ENCODE assay signal across 41 cellular contexts in genomic region chr3:185507883-185508282, GRCh38. TPM values are rescaled to one million over a fixed set of nuclear protein-coding genes. Genes with fewer than 3 reads are reported as not detected.
"Had no signal": no experiment of that assay in that cellular context is flagged by ENCODE, and none has a peak within 500 bp of the region (broad histone marks: within the 10 kb centered on the region; RNA-seq: fewer than 3 reads in every experiment).

No MANE protein-coding gene starts in this region.

- FAIRE-seq: astrocyte had no signal

- H3K9me3 ChIP-seq: adrenal gland, body of pancreas, breast epithelium, MG63, Peyer's patch, SJSA1 had no signal

- H3K36me3 ChIP-seq: adrenal gland, breast epithelium, MG63, SJSA1, WERI-Rb-1 had no signal

- H3K4me1 ChIP-seq: breast epithelium, SJSA1 had no signal

- H3K27ac ChIP-seq: adrenal gland, body of pancreas, breast epithelium, Peyer's patch, SJSA1, WERI-Rb-1 had no signal

- DNase-seq: activated CD4-positive, alpha-beta T cell treated with anti-CD3 and anti-CD28 coated beads for 1 hour; activated CD4-positive, alpha-beta T cell treated with anti-CD3 and anti-CD28 coated beads for 48 hours; activated CD4-positive, alpha-beta T cell treated with anti-CD3 and anti-CD28 coated beads, Interleukin-2, amount 50 U/mL, for 4 hours; activated CD4-positive, CD25-positive, alpha-beta regulatory T cell; activated CD8-positive, alpha-beta T cell treated with anti-CD3 and anti-CD28 coated beads for 36 hours; activated gamma-delta T cell; activated naive CD4-positive, alpha-beta T cell treated with Interleukin-2 at 50 U/mL for 16 hours; activated naive CD8-positive, alpha-beta T cell treated with anti-CD3 and anti-CD28 coated beads, Interleukin-2, amount 10 ng/mL, durations not matched to agents 7 days and 5 days; activated T-cell treated with anti-CD3 and anti-CD28 coated beads, Interleukin-2, amount 50 U/mL, for 1 hour; adrenal gland; body of pancreas; cerebellar nuclear complex; Karpas-422; KBM-7; MG63; NCI-H1048; NCI-H1105 treated with DMSO at 0.1 percent for 48 hours; NCI-H1436; NCI-H1694; NCI-H1930; NCI-H2081 treated with DMSO at 0.1 percent for 48 hours; NCI-H226; NCI-H446 treated with DMSO at 0.1 percent for 48 hours; NCI-H524; NCI-H69; NCI-H82; NK-92 treated with Interleukin-12 subunit alpha and Interleukin-12 subunit beta, amount 100 ng/mL, for 24 hours; PC-3; Peyer's patch; RPMI8226; SHP77 treated with DMSO at 0.1 percent for 48 hours; T-cell; T-helper 2 cell; T-helper 9 cell had no signal

- ATAC-seq: activated CD8-positive, alpha-beta T cell treated with anti-CD3 and anti-CD28 coated beads for 36 hours; body of pancreas; PC-3; SK-N-SH treated with all-trans-retinoic acid at 6 μM for 48 hours; T-cell had no signal

- H3K4me3 ChIP-seq: adrenal gland, body of pancreas, breast epithelium, MG63, Peyer's patch, SJSA1 had no signal

- H3K27me3 ChIP-seq: adrenal gland, body of pancreas, breast epithelium, MG63, Peyer's patch, SJSA1 had no signal

RNA-seq across cellular contexts. Expression of gene LIPH, which starts 44.5 kb away (rescaled TPM):
- total RNA-seq: activated CD8-positive, alpha-beta memory T cell treated with anti-CD3 and anti-CD28 coated beads for 36 hours; activated CD8-positive, alpha-beta T cell treated with anti-CD3 and anti-CD28 coated beads for 36 hours; activated naive CD8-positive, alpha-beta T cell treated with anti-CD3 and anti-CD28 coated beads, Interleukin-2, amount 10 ng/mL, durations not matched to agents 7 days and 5 days; activated T-helper 2 cell treated with anti-CD3 and anti-CD28 coated beads, Interferon-gamma antibody, Interleukin-2, Interleukin-4, amounts not matched to agents 10 μg/mL and 5 μg/mL and 100 μg/mL, durations not matched to agents 14 hours and 24 hours and 36 hours had no signal
